In the genomic region with DNA sequence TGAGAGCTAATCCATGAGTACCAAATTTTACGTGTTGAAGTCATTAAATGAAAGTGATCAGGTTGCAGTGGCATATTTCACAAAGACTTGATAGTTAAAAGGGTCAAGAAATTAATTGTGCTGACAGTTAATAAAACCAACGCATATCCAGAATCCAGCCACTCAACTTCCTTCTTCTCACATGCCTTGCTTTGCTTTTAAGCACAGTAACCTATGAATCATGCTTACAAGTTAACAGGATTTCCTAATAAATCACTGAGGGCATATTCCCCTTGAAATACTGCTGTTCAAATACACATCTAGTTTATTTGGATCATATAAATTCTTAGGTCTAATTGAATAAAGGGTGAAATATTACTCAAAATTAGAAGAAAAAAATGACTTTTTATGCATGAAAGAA, we compare ENCODE assay signal across 25 cellular contexts.
"Had no signal": no experiment of that assay in that cellular context is flagged by ENCODE, and none has a peak within 500 bp of the region (broad histone marks: within the 10 kb centered on the region; RNA-seq: fewer than 3 reads in every experiment).

No MANE protein-coding gene starts in this region.

- H3K4me1 ChIP-seq: esophagus squamous epithelium, gastrocnemius medialis, left lung, neural progenitor cell, parathyroid adenoma, right atrium auricular region, sigmoid colon, stomach, thyroid gland had no signal

- H3K27ac ChIP-seq: esophagus squamous epithelium, gastrocnemius medialis, left lung, neural progenitor cell, parathyroid adenoma, right atrium auricular region, sigmoid colon, stomach, thyroid gland had no signal

- H3K36me3 ChIP-seq: esophagus squamous epithelium, gastrocnemius medialis, left lung, neural progenitor cell, right atrium auricular region, sigmoid colon, stomach, thyroid gland had no signal

- H3K36me3 Mint-ChIP-seq: naive thymus-derived CD4-positive, alpha-beta T cell; neural progenitor cell; stimulated activated effector memory CD8-positive, alpha-beta T cell treated with anti-CD3 and anti-CD28 coated beads, Interleukin-12 subunit alpha, Interleukin-12 subunit beta, amount 100 ng/mL, for 72 hours had no signal

- H3K27me3 Mint-ChIP-seq: naive thymus-derived CD4-positive, alpha-beta T cell; progenitor cell of endocrine pancreas had no signal

- H3K4me3 ChIP-seq: esophagus squamous epithelium, gastrocnemius medialis, left lung, neural progenitor cell, right atrium auricular region, sigmoid colon, stomach, thyroid gland had no signal

- H3K4me1 Mint-ChIP-seq: endodermal cell; naive thymus-derived CD4-positive, alpha-beta T cell; nephron; neural progenitor cell; stimulated activated effector memory CD8-positive, alpha-beta T cell treated with anti-CD3 and anti-CD28 coated beads, Interleukin-12 subunit alpha, Interleukin-12 subunit beta, amount 100 ng/mL, for 72 hours had no signal

- H3K4me3 Mint-ChIP-seq: endodermal cell; naive thymus-derived CD4-positive, alpha-beta T cell; nephron; neural progenitor cell; stimulated activated effector memory CD8-positive, alpha-beta T cell treated with anti-CD3 and anti-CD28 coated beads, Interleukin-12 subunit alpha, Interleukin-12 subunit beta, amount 100 ng/mL, for 72 hours had no signal

- DNase-seq: effector CD8-positive, alpha-beta T cell; endodermal cell; erythroblast; esophagus squamous epithelium; gastrocnemius medialis; head of caudate nucleus; left cardiac atrium; left lung; mesenchymal stem cell; midbrain; naive thymus-derived CD4-positive, alpha-beta T cell; sigmoid colon; stimulated activated CD4-positive, alpha-beta T cell treated with anti-CD3 and anti-CD28 coated beads, Interleukin-2, amount 100 ng/mL, for 24 hours; stimulated activated CD4-positive, alpha-beta T cell treated with anti-CD3 and anti-CD28 coated beads, Interleukin-4, amount 100 ng/mL, for 24 hours; stimulated activated naive CD4-positive, alpha-beta T cell treated with Interleukin-2 at 50 U/mL for 16 hours; stomach; thyroid gland; trophoblast cell had no signal

- ATAC-seq: gastrocnemius medialis; left cardiac atrium; left lung; naive thymus-derived CD4-positive, alpha-beta T cell; stimulated activated effector memory CD8-positive, alpha-beta T cell treated with anti-CD3 and anti-CD28 coated beads, Interleukin-12 subunit alpha, Interleukin-12 subunit beta, amount 100 ng/mL, for 72 hours had no signal

- H3K27ac Mint-ChIP-seq: endodermal cell; naive thymus-derived CD4-positive, alpha-beta T cell; nephron; neural progenitor cell; progenitor cell of endocrine pancreas; stimulated activated effector memory CD8-positive, alpha-beta T cell treated with anti-CD3 and anti-CD28 coated beads, Interleukin-12 subunit alpha, Interleukin-12 subunit beta, amount 100 ng/mL, for 72 hours had no signal

- FAIRE-seq: keratinocyte had no signal

- H3K9me3 Mint-ChIP-seq: endodermal cell, nephron, neural progenitor cell had no signal

- H3K27me3 ChIP-seq: esophagus squamous epithelium, gastrocnemius medialis, left lung, neural progenitor cell, right atrium auricular region, sigmoid colon, stomach, thyroid gland had no signal
